In the genomic region with DNA sequence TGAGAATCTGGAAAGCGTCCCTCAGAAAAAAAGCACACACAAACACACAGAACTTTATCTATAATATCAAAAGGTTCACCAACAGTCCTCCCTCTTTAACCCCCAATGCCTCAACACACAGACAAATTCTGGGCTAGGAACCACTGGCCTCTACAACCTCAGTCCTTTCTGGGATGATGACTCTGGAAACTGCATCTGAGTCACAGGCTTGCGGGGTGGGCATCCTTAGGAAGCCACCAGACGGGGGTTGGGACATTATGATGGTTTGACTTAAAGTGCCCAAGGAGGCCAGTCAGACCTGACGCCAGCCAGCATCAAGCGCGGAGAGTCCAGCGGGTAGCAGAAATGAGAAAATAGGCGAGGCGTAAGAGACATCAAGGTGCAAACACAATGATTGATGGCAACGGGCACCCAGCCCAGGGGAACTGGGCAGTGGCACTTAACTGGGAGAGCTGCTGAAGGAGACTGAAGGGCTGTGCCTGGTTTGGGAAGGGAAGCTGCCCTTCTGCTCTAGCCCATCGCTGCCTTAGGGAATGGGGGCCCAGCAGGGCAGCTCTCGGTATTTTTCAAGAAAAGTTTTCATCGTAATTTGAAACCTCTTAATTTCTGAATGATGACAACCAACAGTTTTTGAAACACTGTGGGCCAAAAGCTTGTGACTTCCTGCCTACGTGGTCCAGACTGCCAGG, we compare ENCODE assay signal across 1 cellular context.
A peak's percentile ranks its signal among the peaks of the same experiment; 100 is the strongest.
TF ChIP-seq lines count a peak whose summit lies in the region.

No MANE protein-coding gene starts in this region.

TF ChIP-seq in HepG2, 621 proteins besides CTCF, POLR2A, EP300 and RAD21:
- TF ChIP-seq NFKBIZ (CRISPR knock-in tag; IDR thresholded peaks at IDR 0.05) = no peak
- peak; percentile 19 for TF ChIP-seq RBM22 (optimal IDR thresholded peaks at IDR 0.05; ENCODE audit: low read length)
